Comparison of ENCODE assay signal across 9 cellular contexts in the genomic region with DNA sequence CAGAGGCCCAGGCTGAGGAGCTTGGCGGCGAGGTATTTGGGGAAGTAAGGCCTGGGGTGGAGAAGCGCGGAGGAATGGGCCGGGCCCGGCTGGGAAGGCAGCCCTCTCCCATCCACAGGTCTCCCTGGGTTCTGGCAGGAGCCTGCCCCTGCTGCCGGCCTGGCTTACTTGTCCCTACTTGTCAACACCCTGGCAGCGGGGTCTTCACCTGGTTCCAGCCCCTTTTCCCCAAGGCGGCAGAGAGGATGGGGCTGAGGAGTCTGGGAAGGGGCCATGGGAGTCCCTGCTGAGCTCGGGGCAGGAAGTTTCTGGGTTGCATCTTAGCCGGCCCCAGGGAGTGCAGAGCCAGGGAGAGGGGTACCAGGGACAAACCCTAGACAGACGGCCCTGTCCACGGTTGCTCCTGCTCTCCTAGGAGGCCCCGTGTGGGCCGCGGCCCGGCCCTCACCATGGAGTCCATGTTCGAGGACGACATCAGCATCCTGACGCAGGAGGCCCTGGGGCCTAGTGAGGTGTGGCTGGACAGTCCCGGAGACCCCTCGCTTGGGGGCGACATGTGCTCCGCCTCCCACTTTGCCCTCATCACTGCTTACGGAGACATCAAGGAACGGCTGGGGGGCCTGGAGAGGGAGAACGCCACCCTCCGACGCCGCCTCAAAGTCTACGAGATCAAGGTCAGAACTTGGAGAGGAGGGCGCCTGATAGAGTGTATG. TPM values are rescaled to one million over a fixed set of nuclear protein-coding genes. Genes with fewer than 3 reads are reported as not detected.
DNase-seq lines count a peak whose midpoint lies in the region; ATAC-seq, FAIRE-seq and TF ChIP-seq lines count a peak whose summit lies in the region.
"Had no signal": no experiment of that assay in that cellular context is flagged by ENCODE, and none has a peak within 500 bp of the region (broad histone marks: within the 10 kb centered on the region; RNA-seq: fewer than 3 reads in every experiment).

No MANE protein-coding gene starts in this region.

- no peak overlapping the region for H2AFZ ChIP-seq in PC-3 (ENCODE audit: low read length)
- no peak overlapping the region for H2AFZ ChIP-seq in parathyroid adenoma

- POLR2A ChIA-PET in PC-3 (lab: Charles Lee; ENCODE audit: unreplicated experiment): no interaction called here

- DNase-seq in D721Med (ENCODE audit: insufficient read length, low spot score) (peak; percentile 7), PC-3 (no peak), fibroblast of the aortic adventitia (ENCODE audit: low read depth) (peak; percentile 18), MV-4-11 (lab: John Stamatoyannopoulos, UW) (no peak), HCEC 1CT (no peak), SK-N-DZ (ENCODE audit: low spot score) (no peak), NCI-H128 (lab: John Stamatoyannopoulos, UW; ENCODE audit: unreplicated experiment) (no peak)

- peak overlapping the region; percentile 83; the same call in 1 of the 2 replicates for H3K4me3 ChIP-seq in PC-3 (ENCODE audit: low read length)
- peak overlapping the region; percentile 72 for H3K4me3 ChIP-seq in fibroblast of the aortic adventitia (ENCODE audit: low read depth, low read length)
- H3K4me3 ChIP-seq in parathyroid adenoma (ENCODE audit: low read depth, low read length): peak overlapping the region; percentile 63

- CTCF ChIA-PET in PC-3 (lab: Charles Lee): interaction anchor here (0.7 kb wide), 1 partner anchor 27 kb away, joined by 3 read pairs; no protein-coding TSS in a partner anchor

- no peaks in the 10 kb centered on the region for H3K9me3 ChIP-seq in PC-3 (ENCODE audit: low read length)
- no peaks in the 10 kb centered on the region for H3K9me3 ChIP-seq in parathyroid adenoma (ENCODE audit: control insufficient read depth, low read length)

- intact Hi-C loops in PC-3 (cut with micrococcal nuclease): no loop called here

- no peaks in the 10 kb centered on the region for H3K36me3 ChIP-seq in PC-3 (ENCODE audit: low read depth, low read length)
- no peaks in the 10 kb centered on the region for H3K36me3 ChIP-seq in parathyroid adenoma (ENCODE audit: control insufficient read depth, insufficient read depth, low read length)

- no peaks in the 10 kb centered on the region for H3K27me3 ChIP-seq in PC-3 (ENCODE audit: low read length)
- H3K27me3 ChIP-seq in parathyroid adenoma (ENCODE audit: control insufficient read depth, insufficient read depth, low read length): no peaks in the 10 kb centered on the region

- ATAC-seq in PC-3: no peak

- no peak for FAIRE-seq in D721Med (lab: Jason Lieb, UNC)
- FAIRE-seq: bronchial epithelial cell had no signal

- H3K27ac ChIP-seq in PC-3 (ENCODE audit: low read length): no peak overlapping the region
- no peak overlapping the region for H3K27ac ChIP-seq in parathyroid adenoma

- H3F3A ChIP-seq in PC-3 (ENCODE audit: low read length, unreplicated experiment): no peaks in the 10 kb centered on the region

- no TSS peak for BruUV-seq in PC-3 (replicated peaks; lab: Mats Ljungman, UMichigan)

- H3K9me2 ChIP-seq in PC-3 (replicated peaks; ENCODE audit: low read length): no peaks in the 10 kb centered on the region

- TF ChIP-seq CTCF in D721Med (IDR thresholded peaks at IDR 0.05; ENCODE audit: insufficient read depth, missing control alignments) (no peak), PC-3 (conservative IDR thresholded peaks at IDR 0.05; ENCODE audit: low read depth, low read length) (no peak), fibroblast of the aortic adventitia (IDR thresholded peaks at IDR 0.05; ENCODE audit: insufficient read depth, low read length) (no peak), parathyroid adenoma (IDR thresholded peaks at IDR 0.05) (no peak)

- H3K79me2 ChIP-seq in PC-3 (ENCODE audit: low read length): no peaks in the 10 kb centered on the region
- H3K79me2 ChIP-seq in parathyroid adenoma: peaks cover 3% of the 10 kb centered on the region

- H3K4me1 ChIP-seq in PC-3 (ENCODE audit: insufficient read depth, low read length) (peaks cover 15% of the 10 kb centered on the region; the same call in 1 of the 2 replicates), parathyroid adenoma (peaks cover 7% of the 10 kb centered on the region)

- no peaks in the 10 kb centered on the region for H4K20me1 ChIP-seq in PC-3 (ENCODE audit: low read length)

- H3K4me2 ChIP-seq in PC-3 (ENCODE audit: low read length): no peak overlapping the region; the same call in 1 of the 2 replicates
- H3K4me2 ChIP-seq in parathyroid adenoma (ENCODE audit: low read length): peak overlapping the region; percentile 17

- H3K9ac ChIP-seq in PC-3 (ENCODE audit: low read length) (no peak overlapping the region), parathyroid adenoma (no peak overlapping the region)

RNA-seq across cellular contexts. Expression of gene TBKBP1, which starts 1.9 kb away (rescaled TPM):
- 9.0 and 12.8 TPM in 2 replicates for total RNA-seq in PC-3 (2014; rRNA removed)
- 7.9 and 9.5 TPM in 2 replicates for total RNA-seq in fibroblast of the aortic adventitia (ENCODE audit: low replicate concordance)
- polyA plus RNA-seq in SK-N-DZ (2014; cell fraction: cytosol; rRNA removed): 18.5 and 42.6 TPM in 2 replicates
- 70.4 and 79.3 TPM in 2 replicates for polyA plus RNA-seq in SK-N-DZ (2014; cell fraction: nucleus; rRNA removed)

RNA-seq across cellular contexts. Expression of gene TBX21, which starts 37.2 kb away (rescaled TPM):
- not detected in 2 replicates for total RNA-seq in PC-3 (2014; rRNA removed)
- not detected in 2 replicates for total RNA-seq in fibroblast of the aortic adventitia (ENCODE audit: low replicate concordance)
- polyA plus RNA-seq in SK-N-DZ (2014; cell fraction: cytosol; rRNA removed): not detected in 2 replicates
- polyA plus RNA-seq in SK-N-DZ (2014; cell fraction: nucleus; rRNA removed): not detected in 2 replicates
- total RNA-seq: bronchial epithelial cell had no signal

RNA-seq across cellular contexts. Expression of gene KPNB1, which starts 46.1 kb away (rescaled TPM):
- 390 and 437 TPM in 2 replicates for total RNA-seq in PC-3 (2014; rRNA removed)
- 473 and 851 TPM in 2 replicates for total RNA-seq in fibroblast of the aortic adventitia (ENCODE audit: low replicate concordance)
- polyA plus RNA-seq in SK-N-DZ (2014; cell fraction: cytosol; rRNA removed): 283 and 411 TPM in 2 replicates
- 203 and 285 TPM in 2 replicates for polyA plus RNA-seq in SK-N-DZ (2014; cell fraction: nucleus; rRNA removed)

Comparison
In these comparisons a context has a peak if more than half of its experiments do, and no peak if none do; other contexts are left out.
1. DNase-seq: peak in D721Med (single experiment) and fibroblast of the aortic adventitia (single experiment); none in PC-3 (single experiment), MV-4-11 (single experiment), HCEC 1CT (single experiment), SK-N-DZ (single experiment) and NCI-H128 (single experiment).
2. Peak in every context shown above with its lines, with median percentiles within 50 percentile points of each other: H3K4me3 ChIP-seq.